ENCODE assay signal across 1 cellular context in genomic region chr7:12715372-12716133, GRCh38.
TF ChIP-seq lines count a peak whose summit lies in the region.

No MANE protein-coding gene starts in this region.

TF ChIP-seq in HepG2, 621 proteins besides CTCF, POLR2A, EP300 and RAD21 (continued from another document):
- no peak for TF ChIP-seq FOXA1 (IDR thresholded peaks at IDR 0.05)
- TF ChIP-seq FOXA1 (CRISPR knock-in tag; IDR thresholded peaks at IDR 0.05): peak; percentile 7; the same call in 1 of the 2 replicates
- no peak for TF ChIP-seq FOXC1 (CRISPR knock-in tag; IDR thresholded peaks at IDR 0.05; ENCODE audit: borderline replicate concordance)
- TF ChIP-seq CREBL2 (CRISPR knock-in tag; IDR thresholded peaks at IDR 0.05; ENCODE audit: borderline replicate concordance): 0 out of 2 replicates have a peak, but pooled peaks have one; percentile 26
- no peak for TF ChIP-seq MIXL1 (CRISPR knock-in tag; IDR thresholded peaks at IDR 0.05)
- TF ChIP-seq MAFF (IDR thresholded peaks at IDR 0.05; ENCODE audit: low read depth, low read length): 0 out of 2 replicates have a peak, but pooled peaks have one; percentile 49
- peak; percentile 53 to 60 for TF ChIP-seq MAFK (conservative IDR thresholded peaks at IDR 0.05 in 1 of 2, IDR thresholded peaks at IDR 0.05 in 1 of 2; ENCODE audit: low read length in 2 of 2)
- 0 out of 2 replicates have a peak, but pooled peaks have one; percentile 24 for TF ChIP-seq ZNF292 (CRISPR knock-in tag; IDR thresholded peaks at IDR 0.05; ENCODE audit: borderline replicate concordance, low read depth)
- TF ChIP-seq ZSCAN30 (CRISPR knock-in tag; IDR thresholded peaks at IDR 0.05): no peak
- TF ChIP-seq REPIN1 (CRISPR knock-in tag; IDR thresholded peaks at IDR 0.05; ENCODE audit: borderline replicate concordance, low read depth): no peak
- TF ChIP-seq SMARCE1 (IDR thresholded peaks at IDR 0.05; ENCODE audit: borderline replicate concordance): no peak
- no peak for TF ChIP-seq ZBTB49 (CRISPR knock-in tag; IDR thresholded peaks at IDR 0.05; ENCODE audit: borderline replicate concordance)
- no peak for TF ChIP-seq ZUFSP (CRISPR knock-in tag; IDR thresholded peaks at IDR 0.05; ENCODE audit: borderline replicate concordance)
- no peak for TF ChIP-seq NBN (conservative IDR thresholded peaks at IDR 0.05)
- no peak for TF ChIP-seq NCOA1 (CRISPR knock-in tag; IDR thresholded peaks at IDR 0.05)
- TF ChIP-seq GATAD2A (CRISPR knock-in tag; IDR thresholded peaks at IDR 0.05): peak; percentile 45; the same call in 1 of the 2 replicates
- peak; percentile 52; the same call in 1 of the 2 replicates for TF ChIP-seq ZNF646 (CRISPR knock-in tag; IDR thresholded peaks at IDR 0.05)
- no peak for TF ChIP-seq FIP1L1 (IDR thresholded peaks at IDR 0.05; ENCODE audit: borderline replicate concordance, insufficient read depth, low read depth, low read length)
- no peak for TF ChIP-seq SRSF4 (IDR thresholded peaks at IDR 0.05; ENCODE audit: low read depth, low read length, poor library complexity, severe bottlenecking)
- no peak for TF ChIP-seq FOXM1 (CRISPR knock-in tag; IDR thresholded peaks at IDR 0.05)
- 0 out of 2 replicates have a peak, but pooled peaks have one; percentile 16 for TF ChIP-seq BCL6 (CRISPR knock-in tag; IDR thresholded peaks at IDR 0.05)
- no peak for TF ChIP-seq ZNF572 (CRISPR knock-in tag; IDR thresholded peaks at IDR 0.05)
- TF ChIP-seq RFXAP (CRISPR knock-in tag; IDR thresholded peaks at IDR 0.05; ENCODE audit: borderline replicate concordance): no peak
- peak; percentile 26; the same call in 1 of the 2 replicates for TF ChIP-seq TAF1 (CRISPR knock-in tag; IDR thresholded peaks at IDR 0.05)
- no peak for TF ChIP-seq ZNF414 (CRISPR knock-in tag; IDR thresholded peaks at IDR 0.05)
- TF ChIP-seq ZFP62 (CRISPR knock-in tag; IDR thresholded peaks at IDR 0.05): no peak
- no peak for TF ChIP-seq PAX8 (CRISPR knock-in tag; IDR thresholded peaks at IDR 0.05; ENCODE audit: borderline replicate concordance)
- TF ChIP-seq ZNF713 (CRISPR knock-in tag; IDR thresholded peaks at IDR 0.05): no peak
- no peak for TF ChIP-seq MTA3 (CRISPR knock-in tag; IDR thresholded peaks at IDR 0.05)
- no peak for TF ChIP-seq SOX6 (IDR thresholded peaks at IDR 0.05)
- peak; percentile 73 for TF ChIP-seq SOX6 (CRISPR knock-in tag; IDR thresholded peaks at IDR 0.05)
- 0 out of 2 replicates have a peak, but pooled peaks have one; percentile 7 for TF ChIP-seq RXRB (CRISPR knock-in tag; IDR thresholded peaks at IDR 0.05; ENCODE audit: borderline replicate concordance)
- TF ChIP-seq CHD2 (IDR thresholded peaks at IDR 0.05; ENCODE audit: low read depth, low read length): no peak
- TF ChIP-seq TBX2 (CRISPR knock-in tag; IDR thresholded peaks at IDR 0.05; ENCODE audit: borderline replicate concordance): peak; percentile 35; the same call in 1 of the 2 replicates
